In the genomic region with DNA sequence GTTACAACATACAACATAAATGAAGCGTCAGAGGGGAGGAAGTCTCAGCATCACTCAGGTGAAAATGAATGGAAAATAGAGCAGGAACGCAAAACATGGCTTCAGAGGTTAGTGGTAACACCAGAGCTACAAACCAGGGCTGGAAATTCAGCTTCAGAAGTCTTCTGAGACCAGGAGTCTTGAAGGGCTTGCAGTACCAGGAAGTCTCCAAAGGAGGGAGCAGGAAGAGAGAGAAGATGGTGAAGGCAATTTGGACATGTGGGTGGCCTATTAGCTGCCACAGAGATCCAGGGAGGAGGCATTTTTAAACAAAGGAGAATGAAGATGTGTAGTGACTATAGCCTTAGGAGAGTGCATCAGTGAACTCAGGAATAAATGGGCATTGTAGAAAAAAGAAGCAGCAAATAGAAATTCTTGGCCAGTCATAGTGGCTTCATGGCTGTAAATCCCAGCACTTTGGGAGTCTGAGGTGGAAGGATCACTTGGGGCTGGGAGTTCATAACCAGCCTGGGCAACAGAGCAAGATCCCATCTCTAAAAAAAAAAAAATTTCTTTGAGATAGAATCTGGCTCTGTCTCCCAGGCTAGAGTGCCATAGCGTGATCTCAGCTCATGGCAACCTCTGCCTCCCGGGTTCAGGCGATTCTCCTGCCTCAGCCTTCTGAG, we compare ENCODE assay signal across 8 cellular contexts.
DNase-seq lines count a peak whose midpoint lies in the region; ATAC-seq and TF ChIP-seq lines count a peak whose summit lies in the region.

No MANE protein-coding gene starts in this region.

- H3K36me3 Mint-ChIP-seq in stimulated activated effector memory CD8-positive, alpha-beta T cell treated with anti-CD3 and anti-CD28 coated beads, Interleukin-12 subunit alpha, Interleukin-12 subunit beta, amount 100 ng/mL, for 72 hours: no peaks in the 10 kb centered on the region

- CTCF ChIA-PET in RWPE1 (lab: Yijun Ruan, JAX): interaction anchor here (0.5 to 1.2 kb wide), 9 partner anchors 14 to 444 kb away, joined by 3 to 5 read pairs (median 3); no protein-coding TSS in a partner anchor

- peak; percentile 61 for TF ChIP-seq CTCF in RWPE1 (conservative IDR thresholded peaks at IDR 0.05; ENCODE audit: low read depth)

- H3K9me3 Mint-ChIP-seq in stimulated activated effector memory CD8-positive, alpha-beta T cell treated with anti-CD3 and anti-CD28 coated beads, Interleukin-12 subunit alpha, Interleukin-12 subunit beta, amount 100 ng/mL, for 72 hours: no peaks in the 10 kb centered on the region

- DNase-seq in DMS114 treated with DMSO at 0.1 percent for 48 hours (lab: John Stamatoyannopoulos, UW; ENCODE audit: unreplicated experiment): peak; percentile 73
- DNase-seq in Kasumi-1 (lab: John Stamatoyannopoulos, UW): peak; percentile 97
- DNase-seq in RWPE1 (ENCODE audit: low spot score): peak; percentile 59
- peak; percentile 61 to 93 for DNase-seq in T47D (ENCODE audit: low read depth in 1 of 2, low spot score in 1 of 2)
- DNase-seq in iris pigment epithelial cell (ENCODE audit: low read depth): peak; percentile 83
- peak; percentile 12 to 60 for DNase-seq in stimulated activated effector memory CD8-positive, alpha-beta T cell treated with anti-CD3 and anti-CD28 coated beads, Interleukin-12 subunit alpha, Interleukin-12 subunit beta, amount 100 ng/mL, for 72 hours (ENCODE audit: low spot score in 2 of 2)

- H3K4me3 Mint-ChIP-seq in stimulated activated effector memory CD8-positive, alpha-beta T cell treated with anti-CD3 and anti-CD28 coated beads, Interleukin-12 subunit alpha, Interleukin-12 subunit beta, amount 100 ng/mL, for 72 hours: no peak overlapping the region

- peaks cover 6% of the 10 kb centered on the region for H3K4me1 Mint-ChIP-seq in stimulated activated effector memory CD8-positive, alpha-beta T cell treated with anti-CD3 and anti-CD28 coated beads, Interleukin-12 subunit alpha, Interleukin-12 subunit beta, amount 100 ng/mL, for 72 hours

- no peak overlapping the region for H3K27ac ChIP-seq in RWPE1

- ATAC-seq in GM19395 (IDR thresholded peaks at IDR 0.05; ENCODE audit: unreplicated experiment): peak; percentile 74
- ATAC-seq in stimulated activated effector memory CD8-positive, alpha-beta T cell treated with anti-CD3 and anti-CD28 coated beads, Interleukin-12 subunit alpha, Interleukin-12 subunit beta, amount 100 ng/mL, for 72 hours: peak; percentile 81
- no peak for ATAC-seq in HG03521 (IDR thresholded peaks at IDR 0.05; ENCODE audit: unreplicated experiment)

- POLR2A ChIA-PET in RWPE1 (lab: Yijun Ruan, JAX; ENCODE audit: low non-redundant PET): no interaction called here

- in situ Hi-C loops in T47D (cut with HindIII; ENCODE audit: low pct_unique_long_range_greater_than_20kb, low sequenced_read_pairs): no loop called here

- no peak overlapping the region for H3K27ac Mint-ChIP-seq in stimulated activated effector memory CD8-positive, alpha-beta T cell treated with anti-CD3 and anti-CD28 coated beads, Interleukin-12 subunit alpha, Interleukin-12 subunit beta, amount 100 ng/mL, for 72 hours

Comparison
In these comparisons a context has a peak if more than half of its experiments do, and no peak if none do; other contexts are left out.
1. DNase-seq: peak in every context shown above with its lines; median percentile 97 in Kasumi-1; 83 in iris pigment epithelial cell; 77 in T47D; 73 in DMS114 treated with DMSO at 0.1 percent for 48 hours; 59 in RWPE1; 36 in stimulated activated effector memory CD8-positive, alpha-beta T cell treated with anti-CD3 and anti-CD28 coated beads, Interleukin-12 subunit alpha, Interleukin-12 subunit beta, amount 100 ng/mL, for 72 hours.